Comparison of ENCODE assay signal across 12 cellular contexts in genomic region chr11:73972620-73973449, GRCh38. TPM values are rescaled to one million over a fixed set of nuclear protein-coding genes. Genes with fewer than 3 reads are reported as not detected.
DNase-seq lines count a peak whose midpoint lies in the region; ATAC-seq and TF ChIP-seq lines count a peak whose summit lies in the region.
"Had no signal": no experiment of that assay in that cellular context is flagged by ENCODE, and none has a peak within 500 bp of the region (broad histone marks: within the 10 kb centered on the region; RNA-seq: fewer than 3 reads in every experiment).

No MANE protein-coding gene starts in this region.

- no peaks in the 10 kb centered on the region for H3K9me3 Mint-ChIP-seq in activated T-cell treated with anti-CD3 and anti-CD28 coated beads, Interleukin-2, amount 50 U/mL, for 24 hours
- H3K9me3 Mint-ChIP-seq in activated T-cell treated with anti-CD3 and anti-CD28 coated beads, Interleukin-2, amount 50 U/mL, for 4 hours, result no peaks in the 10 kb centered on the region
- H3K9me3 Mint-ChIP-seq in central memory CD8-positive, alpha-beta T cell, result no peaks in the 10 kb centered on the region
- no peaks in the 10 kb centered on the region for H3K9me3 Mint-ChIP-seq in stimulated activated memory B cell treated with anti-CD40 and anti-IgM and Interleukin-4, amounts not matched to agents 10 μg/mL and 1 μg/mL and 100 μg/mL, for 72 hours

- peaks cover 0 to 40% (median 11%) of the 10 kb centered on the region in 3 donors for H3K36me3 ChIP-seq in tibial artery

- peaks cover 97% of the 10 kb centered on the region for H3K4me1 Mint-ChIP-seq in activated T-cell treated with anti-CD3 and anti-CD28 coated beads, Interleukin-2, amount 50 U/mL, for 24 hours (ENCODE audit: low read depth)
- peaks cover 97% of the 10 kb centered on the region for H3K4me1 Mint-ChIP-seq in activated T-cell treated with anti-CD3 and anti-CD28 coated beads, Interleukin-2, amount 50 U/mL, for 4 hours (ENCODE audit: low read depth)
- peaks cover 87% of the 10 kb centered on the region for H3K4me1 Mint-ChIP-seq in central memory CD8-positive, alpha-beta T cell
- H3K4me1 Mint-ChIP-seq in stimulated activated memory B cell treated with anti-CD40 and anti-IgM and Interleukin-4, amounts not matched to agents 10 μg/mL and 1 μg/mL and 100 μg/mL, for 72 hours, result peaks cover 94% of the 10 kb centered on the region

- H3K36me3 Mint-ChIP-seq in activated T-cell treated with anti-CD3 and anti-CD28 coated beads, Interleukin-2, amount 50 U/mL, for 24 hours (ENCODE audit: low read depth), result peaks cover 49% of the 10 kb centered on the region
- H3K36me3 Mint-ChIP-seq in activated T-cell treated with anti-CD3 and anti-CD28 coated beads, Interleukin-2, amount 50 U/mL, for 4 hours (ENCODE audit: insufficient read depth), result peaks cover 31% of the 10 kb centered on the region
- H3K36me3 Mint-ChIP-seq in central memory CD8-positive, alpha-beta T cell (ENCODE audit: insufficient read depth), result peaks cover 74% of the 10 kb centered on the region
- H3K36me3 Mint-ChIP-seq in stimulated activated memory B cell treated with anti-CD40 and anti-IgM and Interleukin-4, amounts not matched to agents 10 μg/mL and 1 μg/mL and 100 μg/mL, for 72 hours, result peaks cover 49% of the 10 kb centered on the region

- no peak for TF ChIP-seq CTCF in NB4 (IDR thresholded peaks at IDR 0.05; ENCODE audit: low read depth, low read length)
- no peak for TF ChIP-seq CTCF in tibial artery (IDR thresholded peaks at IDR 0.05)

- H3K27me3 ChIP-seq in tibial artery, result no peaks in the 10 kb centered on the region
- H3K27me3 ChIP-seq: BE2C, hepatocyte had no signal

- intact Hi-C loops in tibial artery (cut with DNase I; ENCODE audit: low total_unique reads), result no loop called here

- ATAC-seq in activated T-cell treated with anti-CD3 and anti-CD28 coated beads, Interleukin-2, amount 50 U/mL, for 4 hours, result no peak
- ATAC-seq in central memory CD8-positive, alpha-beta T cell (replicated peaks; ENCODE audit: extremely low read depth, poor library complexity, severe bottlenecking), result no peak
- no peak for ATAC-seq in stimulated activated memory B cell treated with anti-CD40 and anti-IgM and Interleukin-4, amounts not matched to agents 10 μg/mL and 1 μg/mL and 100 μg/mL, for 72 hours
- ATAC-seq in HG03025 (IDR thresholded peaks at IDR 0.05; ENCODE audit: low FRiP score, unreplicated experiment), result no peak

- no peaks in the 10 kb centered on the region for H3K27me3 Mint-ChIP-seq in activated T-cell treated with anti-CD3 and anti-CD28 coated beads, Interleukin-2, amount 50 U/mL, for 24 hours
- H3K27me3 Mint-ChIP-seq in activated T-cell treated with anti-CD3 and anti-CD28 coated beads, Interleukin-2, amount 50 U/mL, for 4 hours (ENCODE audit: low read depth), result no peaks in the 10 kb centered on the region
- no peaks in the 10 kb centered on the region for H3K27me3 Mint-ChIP-seq in central memory CD8-positive, alpha-beta T cell
- no peaks in the 10 kb centered on the region for H3K27me3 Mint-ChIP-seq in stimulated activated memory B cell treated with anti-CD40 and anti-IgM and Interleukin-4, amounts not matched to agents 10 μg/mL and 1 μg/mL and 100 μg/mL, for 72 hours

- H3K9me3 ChIP-seq in tibial artery, result no peaks in the 10 kb centered on the region
- H3K9me3 ChIP-seq: BE2C had no signal

- no peak overlapping the region for H3K4me3 Mint-ChIP-seq in activated T-cell treated with anti-CD3 and anti-CD28 coated beads, Interleukin-2, amount 50 U/mL, for 24 hours
- H3K4me3 Mint-ChIP-seq in activated T-cell treated with anti-CD3 and anti-CD28 coated beads, Interleukin-2, amount 50 U/mL, for 4 hours, result no peak overlapping the region
- peak overlapping the region; percentile 100 for H3K4me3 Mint-ChIP-seq in central memory CD8-positive, alpha-beta T cell
- no peak overlapping the region for H3K4me3 Mint-ChIP-seq in stimulated activated memory B cell treated with anti-CD40 and anti-IgM and Interleukin-4, amounts not matched to agents 10 μg/mL and 1 μg/mL and 100 μg/mL, for 72 hours

- TF ChIP-seq POLR2A in NB4 (IDR thresholded peaks at IDR 0.05; ENCODE audit: extremely low read depth, insufficient read length), result no peak

- no peaks in the 10 kb centered on the region for H3K4me1 ChIP-seq in tibial artery
- H3K4me1 ChIP-seq: BE2C had no signal

- no peak overlapping the region for H3K27ac ChIP-seq in tibial artery
- H3K27ac ChIP-seq: hepatocyte had no signal

- peak overlapping the region; percentile 83 for H3K27ac Mint-ChIP-seq in activated T-cell treated with anti-CD3 and anti-CD28 coated beads, Interleukin-2, amount 50 U/mL, for 24 hours
- H3K27ac Mint-ChIP-seq in central memory CD8-positive, alpha-beta T cell (ENCODE audit: low read depth), result peak overlapping the region; percentile 93
- peak overlapping the region; percentile 93 for H3K27ac Mint-ChIP-seq in stimulated activated memory B cell treated with anti-CD40 and anti-IgM and Interleukin-4, amounts not matched to agents 10 μg/mL and 1 μg/mL and 100 μg/mL, for 72 hours

- no peak for DNase-seq in activated T-cell treated with anti-CD3 and anti-CD28 coated beads, Interleukin-2, amount 50 U/mL, for 24 hours
- no peak for DNase-seq in activated T-cell treated with anti-CD3 and anti-CD28 coated beads, Interleukin-2, amount 50 U/mL, for 4 hours
- DNase-seq in NB4 (ENCODE audit: low read depth), result peak; percentile 37
- no peak for DNase-seq in central memory CD8-positive, alpha-beta T cell (ENCODE audit: low spot score in 2 of 2)
- DNase-seq in tibial artery, result no peak
- DNase-seq in HuH-7 (ENCODE audit: low spot score), result no peak
- DNase-seq: BE2C, small intestine had no signal

- H3K4me3 ChIP-seq in NB4 (ENCODE audit: low read depth, low read length), result no peak overlapping the region
- H3K4me3 ChIP-seq in tibial artery, result no peak overlapping the region
- H3K4me3 ChIP-seq: hepatocyte had no signal

RNA-seq across cellular contexts. Expression of gene UCP2, which starts 9.8 kb away (rescaled TPM):
- 100 to 1,000 TPM in 1 of 3 donors, 10 to 100 TPM in 2; 69.3 to 146 (median 88.9) TPM for total RNA-seq in activated T-cell treated with anti-CD3 and anti-CD28 coated beads, Interleukin-2, amount 50 U/mL, for 4 hours

RNA-seq across cellular contexts. Expression of gene DNAJB13, which starts 22.0 kb away (rescaled TPM):
- total RNA-seq in activated T-cell treated with anti-CD3 and anti-CD28 coated beads, Interleukin-2, amount 50 U/mL, for 4 hours, result under 1 TPM in 2 of 3 donors, not detected in 1; 0.27 to 0.61 TPM
- total RNA-seq: mononuclear cell had no signal

RNA-seq across cellular contexts. Expression of gene UCP3, which starts 36.0 kb away (rescaled TPM):
- total RNA-seq in activated T-cell treated with anti-CD3 and anti-CD28 coated beads, Interleukin-2, amount 50 U/mL, for 4 hours, result 1 to 10 TPM; 1.3 to 2.6 (median 1.7) TPM
